In the genomic region with DNA sequence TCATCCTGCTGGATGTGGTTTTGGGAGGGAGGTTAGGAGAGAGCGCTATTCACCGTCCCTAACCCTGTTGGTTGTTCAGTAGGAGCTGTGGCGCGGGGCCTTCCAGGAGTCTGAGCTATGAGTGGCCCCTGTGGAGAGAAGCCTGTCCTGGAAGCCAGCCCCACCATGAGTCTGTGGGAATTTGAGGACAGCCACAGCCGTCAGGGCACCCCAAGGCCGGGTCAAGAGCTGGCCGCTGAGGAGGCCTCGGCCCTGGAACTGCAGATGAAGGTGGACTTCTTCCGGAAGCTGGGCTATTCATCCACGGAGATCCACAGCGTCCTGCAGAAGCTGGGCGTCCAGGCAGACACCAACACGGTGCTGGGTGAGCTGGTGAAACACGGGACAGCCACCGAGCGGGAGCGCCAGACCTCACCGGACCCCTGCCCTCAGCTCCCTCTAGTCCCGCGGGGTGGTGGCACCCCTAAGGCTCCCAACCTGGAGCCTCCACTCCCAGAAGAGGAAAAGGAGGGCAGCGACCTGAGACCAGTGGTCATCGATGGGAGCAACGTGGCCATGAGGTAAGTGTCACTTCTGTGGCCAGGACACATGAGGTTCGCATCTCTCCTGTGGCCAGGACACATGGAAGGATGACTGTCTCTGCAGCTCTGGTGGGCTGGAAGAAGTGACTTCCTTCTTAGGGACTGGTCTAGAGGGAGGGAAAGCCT, we compare ENCODE assay signal across 8 cellular contexts. TPM values are rescaled to one million over a fixed set of nuclear protein-coding genes. Genes with fewer than 3 reads are reported as not detected.
DNase-seq lines count a peak whose midpoint lies in the region; ATAC-seq, FAIRE-seq and TF ChIP-seq lines count a peak whose summit lies in the region.

No MANE protein-coding gene starts in this region.

- no peaks in the 10 kb centered on the region for H3K9me3 ChIP-seq in thoracic aorta

- H3K4me1 Mint-ChIP-seq in activated T-helper 2 cell treated with anti-CD3 and anti-CD28 coated beads, Interferon-gamma antibody, Interleukin-2, Interleukin-4, amounts not matched to agents 10 μg/mL and 5 μg/mL and 100 μg/mL, durations not matched to agents 14 hours and 24 hours and 36 hours (ENCODE audit: low read depth), result peaks cover 38% of the 10 kb centered on the region

- DNase-seq in activated T-cell treated with anti-CD3 and anti-CD28 coated beads, Interleukin-2, amount 50 U/mL, for 1 hour, result peak; percentile 38
- DNase-seq in activated T-cell treated with anti-CD3 and anti-CD28 coated beads for 4 hours (no peak), kidney epithelial cell (ENCODE audit: low read depth) (no peak), thoracic aorta (ENCODE audit: low spot score) (no peak), GM12892 (ENCODE audit: insufficient read length) (no peak)
- DNase-seq in activated T-helper 2 cell treated with anti-CD3 and anti-CD28 coated beads, Interferon-gamma antibody, Interleukin-2, Interleukin-4, amounts not matched to agents 10 μg/mL and 5 μg/mL and 100 μg/mL, durations not matched to agents 14 hours and 24 hours and 36 hours (ENCODE audit: low spot score), result no peak

- H3K36me3 Mint-ChIP-seq in activated T-helper 2 cell treated with anti-CD3 and anti-CD28 coated beads, Interferon-gamma antibody, Interleukin-2, Interleukin-4, amounts not matched to agents 10 μg/mL and 5 μg/mL and 100 μg/mL, durations not matched to agents 14 hours and 24 hours and 36 hours (ENCODE audit: low read depth), result peaks cover 53% of the 10 kb centered on the region

- no peaks in the 10 kb centered on the region for H3K9me3 Mint-ChIP-seq in activated T-helper 2 cell treated with anti-CD3 and anti-CD28 coated beads, Interferon-gamma antibody, Interleukin-2, Interleukin-4, amounts not matched to agents 10 μg/mL and 5 μg/mL and 100 μg/mL, durations not matched to agents 14 hours and 24 hours and 36 hours

- H3K36me3 ChIP-seq in kidney epithelial cell (ENCODE audit: control insufficient read depth, insufficient read depth, low read length), result peaks cover 5% of the 10 kb centered on the region
- H3K36me3 ChIP-seq in thoracic aorta, result peaks cover 4% of the 10 kb centered on the region

- peak overlapping the region; percentile 96 for H3K4me3 Mint-ChIP-seq in activated T-helper 2 cell treated with anti-CD3 and anti-CD28 coated beads, Interferon-gamma antibody, Interleukin-2, Interleukin-4, amounts not matched to agents 10 μg/mL and 5 μg/mL and 100 μg/mL, durations not matched to agents 14 hours and 24 hours and 36 hours (ENCODE audit: low read depth)

- intact Hi-C loops in activated T-helper 2 cell treated with anti-CD3 and anti-CD28 coated beads, Interferon-gamma antibody, Interleukin-2, Interleukin-4, amounts not matched to agents 10 μg/mL and 5 μg/mL and 100 μg/mL, durations not matched to agents 14 hours and 24 hours and 36 hours (cut with micrococcal nuclease), result loop anchor here (5.0 to 10.0 kb wide), 5 partner anchors 99 to 1719 kb away; partner anchors contain the start of genes CDCA8, SF3A3 and STK40

- TF ChIP-seq CTCF in kidney epithelial cell (IDR thresholded peaks at IDR 0.05; ENCODE audit: insufficient read depth, low read length, poor library complexity, severe bottlenecking) (no peak), thoracic aorta (IDR thresholded peaks at IDR 0.05) (no peak)

- H3K27ac ChIP-seq in thoracic aorta, result peak overlapping the region; percentile 98

- TF ChIP-seq POLR2A in GM12892 (IDR thresholded peaks at IDR 0.05; ENCODE audit: low read depth, low read length), result no peak

- no peaks in the 10 kb centered on the region for H3K27me3 Mint-ChIP-seq in activated T-helper 2 cell treated with anti-CD3 and anti-CD28 coated beads, Interferon-gamma antibody, Interleukin-2, Interleukin-4, amounts not matched to agents 10 μg/mL and 5 μg/mL and 100 μg/mL, durations not matched to agents 14 hours and 24 hours and 36 hours (ENCODE audit: low read depth)

- H3K4me3 ChIP-seq in kidney epithelial cell (ENCODE audit: low read depth, low read length), result peak overlapping the region; percentile 78
- H3K4me3 ChIP-seq in thoracic aorta, result peak overlapping the region; percentile 80

- FAIRE-seq in GM12892 (lab: Jason Lieb, UNC), result no peak

- peak overlapping the region; percentile 95 for H3K27ac Mint-ChIP-seq in activated T-helper 2 cell treated with anti-CD3 and anti-CD28 coated beads, Interferon-gamma antibody, Interleukin-2, Interleukin-4, amounts not matched to agents 10 μg/mL and 5 μg/mL and 100 μg/mL, durations not matched to agents 14 hours and 24 hours and 36 hours

- peaks cover 64 to 87% of the 10 kb centered on the region in 2 donors for H3K4me1 ChIP-seq in thoracic aorta (ENCODE audit: control insufficient read depth in 1 of 2, low read depth in 2 of 2)

- H3K27me3 ChIP-seq in kidney epithelial cell (ENCODE audit: control insufficient read depth, insufficient read depth, low read length) (no peaks in the 10 kb centered on the region), thoracic aorta (replicated peaks; ENCODE audit: insufficient read depth) (no peaks in the 10 kb centered on the region)

- ATAC-seq in thoracic aorta (ENCODE audit: insufficient number of reproducible peaks, low FRiP score, low read depth) (no peak), HG03521 (IDR thresholded peaks at IDR 0.05; ENCODE audit: unreplicated experiment) (no peak), GM18517 (IDR thresholded peaks at IDR 0.05; ENCODE audit: unreplicated experiment) (no peak)

RNA-seq across cellular contexts. Expression of gene ZC3H12A, which starts 1.2 kb away (rescaled TPM):
- 23.6 and 25.3 TPM in 2 replicates for total RNA-seq in activated T-helper 2 cell treated with anti-CD3 and anti-CD28 coated beads, Interferon-gamma antibody, Interleukin-2, Interleukin-4, amounts not matched to agents 10 μg/mL and 5 μg/mL and 100 μg/mL, durations not matched to agents 14 hours and 24 hours and 36 hours
- total RNA-seq in kidney epithelial cell (34.2 and 38.3 TPM in 2 replicates), thoracic aorta (10 to 100 TPM; 22.1 to 32.4 TPM)
- polyA plus RNA-seq in GM12892 (2012; ENCODE audit: missing spikeins), result 9.8 TPM

RNA-seq across cellular contexts. Expression of gene MEAF6, which starts 39.0 kb away (rescaled TPM):
- total RNA-seq in activated T-helper 2 cell treated with anti-CD3 and anti-CD28 coated beads, Interferon-gamma antibody, Interleukin-2, Interleukin-4, amounts not matched to agents 10 μg/mL and 5 μg/mL and 100 μg/mL, durations not matched to agents 14 hours and 24 hours and 36 hours, result 87.9 and 93.0 TPM in 2 replicates
- total RNA-seq in kidney epithelial cell (88.1 and 110 TPM in 2 replicates), thoracic aorta (10 to 100 TPM; 43.9 to 68.8 TPM)
- 45.3 TPM for polyA plus RNA-seq in GM12892 (2012; ENCODE audit: missing spikeins)
